17 cellular contexts compared by ENCODE assay signal in the genomic region with DNA sequence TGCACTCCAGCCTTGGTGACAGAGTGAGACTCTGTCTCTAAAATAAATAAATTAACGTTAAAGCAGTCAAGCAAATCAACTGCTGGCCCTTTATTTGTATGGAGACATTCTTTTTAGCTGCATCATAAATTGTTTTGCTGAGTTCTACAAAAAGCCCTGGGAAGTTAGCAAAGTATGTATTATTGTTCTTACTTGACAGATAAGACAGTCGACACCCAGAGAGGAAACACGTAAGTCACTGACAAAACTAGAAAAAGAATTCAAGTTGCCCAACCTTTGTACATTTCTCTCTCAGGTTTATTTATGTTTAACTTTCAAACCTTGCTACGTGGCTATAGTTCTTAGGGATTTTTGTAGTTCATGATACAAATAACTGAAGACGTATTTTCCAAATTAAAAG. TPM values are rescaled to one million over a fixed set of nuclear protein-coding genes. Genes with fewer than 3 reads are reported as not detected.
DNase-seq lines count a peak whose midpoint lies in the region; ATAC-seq and TF ChIP-seq lines count a peak whose summit lies in the region.
"Had no signal": no experiment of that assay in that cellular context is flagged by ENCODE, and none has a peak within 500 bp of the region (broad histone marks: within the 10 kb centered on the region; RNA-seq: fewer than 3 reads in every experiment).

No MANE protein-coding gene starts in this region.

- no peak overlapping the region for H3K4me3 Mint-ChIP-seq in activated T-cell treated with anti-CD3 and anti-CD28 coated beads, Interleukin-2, amount 50 U/mL, for 4 hours
- H3K4me3 Mint-ChIP-seq: activated CD4-positive, alpha-beta memory T cell treated with anti-CD3 and anti-CD28 coated beads, Interleukin-2, amount 10 ng/mL, durations not matched to agents 7 days and 5 days; activated T-helper 1 cell treated with anti-CD3 and anti-CD28 coated beads, Interleukin-12 subunit alpha, Interleukin-12 subunit beta, Interleukin-2, Interleukin-4 antibody, amounts not matched to agents 30 ng/mL and 10 ng/mL and 1 ng/mL, durations not matched to agents 14 hours and 24 hours and 36 hours; CD8-positive, alpha-beta T cell; immature natural killer cell had no signal

- TF ChIP-seq CTCF in IMR-90 (conservative IDR thresholded peaks at IDR 0.05; ENCODE audit: low read depth, low read length) (no peak), choroid plexus epithelial cell (conservative IDR thresholded peaks at IDR 0.05; ENCODE audit: low read depth, low read length) (no peak), kidney epithelial cell (IDR thresholded peaks at IDR 0.05; ENCODE audit: insufficient read depth, low read length, poor library complexity, severe bottlenecking) (no peak), thyroid gland (IDR thresholded peaks at IDR 0.05) (no peak), uterus (IDR thresholded peaks at IDR 0.05) (no peak)

- no peak overlapping the region for H2AK5ac ChIP-seq in IMR-90 (ENCODE audit: low read depth, low read length)

- no peak overlapping the region for H3K18ac ChIP-seq in IMR-90 (ENCODE audit: low read depth, low read length)

- H4K91ac ChIP-seq in IMR-90 (ENCODE audit: insufficient read depth, low read depth, low read length): no peak overlapping the region

- no peak overlapping the region for H3K14ac ChIP-seq in IMR-90 (replicated peaks; ENCODE audit: low read depth, low read length)

- dilution Hi-C loops in IMR-90 (cut with HindIII; ENCODE audit: low sequenced_read_pairs, unreplicated experiment): no loop called here

- H3K27me3 ChIP-seq in IMR-90 (ENCODE audit: control insufficient read depth, insufficient read depth, low read length) (no peaks in the 10 kb centered on the region), kidney epithelial cell (ENCODE audit: control insufficient read depth, insufficient read depth, low read length) (no peaks in the 10 kb centered on the region), thyroid gland (no peaks in the 10 kb centered on the region), uterus (no peaks in the 10 kb centered on the region)

- no peak overlapping the region for H3K9ac ChIP-seq in IMR-90 (ENCODE audit: low read depth, low read length)

- no CpG with 5 or more reads among the region's 5 CpGs for WGBS in IMR-90 (ENCODE audit: extremely low coverage in 2 of 2, insufficient read length in 1 of 2), 2 experiments
- 55 to 61% methylated on average over 5 of the region's 5 CpGs for WGBS in thyroid gland, 2 donors

- H2BK5ac ChIP-seq in IMR-90 (ENCODE audit: low read depth, low read length, poor library complexity, severe bottlenecking): peak overlapping the region; percentile 41

- H3K9me3 ChIP-seq in IMR-90 (ENCODE audit: control insufficient read depth, insufficient read depth, low read length) (no peaks in the 10 kb centered on the region), thyroid gland (no peaks in the 10 kb centered on the region), uterus (no peaks in the 10 kb centered on the region)

- intact Hi-C loops in IMR-90 (cut with micrococcal nuclease): no loop called here
- intact Hi-C loops in thyroid gland (cut with DNase I): no loop called here
- intact Hi-C loops in uterus (cut with DNase I; ENCODE audit: low total_unique reads): no loop called here

- H3K36me3 Mint-ChIP-seq in activated T-cell treated with anti-CD3 and anti-CD28 coated beads, Interleukin-2, amount 50 U/mL, for 4 hours (ENCODE audit: insufficient read depth): peaks cover 2% of the 10 kb centered on the region
- H3K36me3 Mint-ChIP-seq: CD8-positive, alpha-beta T cell; immature natural killer cell had no signal

- H3K79me1 ChIP-seq in IMR-90 (ENCODE audit: low read depth in 1 of 2, low read length in 2 of 2): no peaks in the 10 kb centered on the region

- no peak for TF ChIP-seq RAD21 in IMR-90 (IDR thresholded peaks at IDR 0.05; ENCODE audit: low read length)

- CTCF ChIA-PET in IMR-90 (lab: Yijun Ruan, JAX): no interaction called here

- no peak overlapping the region for H2BK15ac ChIP-seq in IMR-90 (ENCODE audit: low read depth, low read length)

- no peak overlapping the region for H2BK120ac ChIP-seq in IMR-90 (ENCODE audit: low read depth, low read length)

- POLR2A ChIA-PET in IMR-90 (lab: Charles Lee; ENCODE audit: unreplicated experiment): no interaction called here

- H3K36me3 ChIP-seq in IMR-90 (ENCODE audit: control insufficient read depth, insufficient read depth, low read length) (no peaks in the 10 kb centered on the region), kidney epithelial cell (ENCODE audit: control insufficient read depth, insufficient read depth, low read length) (no peaks in the 10 kb centered on the region), thyroid gland (no peaks in the 10 kb centered on the region), uterus (no peaks in the 10 kb centered on the region)

- H3K4me3 ChIP-seq in IMR-90 (ENCODE audit: insufficient read depth, low read depth, low read length) (no peak overlapping the region), choroid plexus epithelial cell (ENCODE audit: low read depth, low read length) (no peak overlapping the region), kidney epithelial cell (ENCODE audit: low read depth, low read length) (no peak overlapping the region), thyroid gland (replicated peaks in 1 of 3) (no peak overlapping the region), uterus (no peak overlapping the region)
- H3K4me3 ChIP-seq: K562, PC-9 had no signal

- H4K20me1 ChIP-seq in IMR-90 (ENCODE audit: insufficient read depth, low read length): no peaks in the 10 kb centered on the region

- H4K5ac ChIP-seq in IMR-90 (ENCODE audit: low read depth, low read length): no peak overlapping the region

- no peak overlapping the region for H3K23ac ChIP-seq in IMR-90 (ENCODE audit: low read depth, low read length)

- H3K4me2 ChIP-seq in IMR-90 (ENCODE audit: low read depth, low read length): no peak overlapping the region
- H3K4me2 ChIP-seq: PC-9 had no signal

- peaks cover 2% of the 10 kb centered on the region for H3K4me1 Mint-ChIP-seq in activated T-cell treated with anti-CD3 and anti-CD28 coated beads, Interleukin-2, amount 50 U/mL, for 4 hours (ENCODE audit: low read depth)

- DNase-seq in IMR-90 (peak; percentile 87), choroid plexus epithelial cell (ENCODE audit: low read depth) (peak; percentile 99), kidney epithelial cell (ENCODE audit: low read depth) (peak; percentile 63), thyroid gland (no peak), uterus (no peak), NAMALWA (ENCODE audit: low spot score) (no peak)
- DNase-seq in activated T-cell treated with anti-CD3 and anti-CD28 coated beads, Interleukin-2, amount 50 U/mL, for 4 hours: no peak
- DNase-seq: activated CD4-positive, alpha-beta memory T cell treated with anti-CD3 and anti-CD28 coated beads, Interleukin-2, amount 10 ng/mL, durations not matched to agents 7 days and 5 days; CD8-positive, alpha-beta T cell; immature natural killer cell; NCI-H1105 treated with DMSO at 0.1 percent for 48 hours; nucleus accumbens; stimulated activated CD4-positive, alpha-beta T cell treated with anti-CD3 and anti-CD28 coated beads, Interleukin-12 subunit alpha, Interleukin-12 subunit beta, amount 100 ng/mL, for 4 hours had no signal

- H3K4me1 ChIP-seq in IMR-90 (ENCODE audit: control insufficient read depth, insufficient read depth, low read length) (peaks cover 3% of the 10 kb centered on the region; the same call in 1 of the 2 replicates), thyroid gland (peaks cover 0 to 38% of the 10 kb centered on the region in 2 donors), uterus (no peaks in the 10 kb centered on the region)

- H4K8ac ChIP-seq in IMR-90 (ENCODE audit: low read depth in 2 of 2, low read length in 2 of 2): no peak overlapping the region

- H2BK20ac ChIP-seq in IMR-90 (ENCODE audit: low read depth, low read length): no peak overlapping the region

- H3K9me1 ChIP-seq in IMR-90 (ENCODE audit: insufficient read depth, low read length): peaks cover 3% of the 10 kb centered on the region

- ATAC-seq in IMR-90 (ENCODE audit: low read depth): peak; percentile 78
- ATAC-seq in activated T-cell treated with anti-CD3 and anti-CD28 coated beads, Interleukin-2, amount 50 U/mL, for 4 hours: no peak
- ATAC-seq in HG03460 (IDR thresholded peaks at IDR 0.05; ENCODE audit: unreplicated experiment): no peak
- ATAC-seq: CD8-positive, alpha-beta T cell; K562 had no signal

- no peaks in the 10 kb centered on the region for H3K9me3 Mint-ChIP-seq in activated T-cell treated with anti-CD3 and anti-CD28 coated beads, Interleukin-2, amount 50 U/mL, for 4 hours
- H3K9me3 Mint-ChIP-seq: activated T-helper 1 cell treated with anti-CD3 and anti-CD28 coated beads, Interleukin-12 subunit alpha, Interleukin-12 subunit beta, Interleukin-2, Interleukin-4 antibody, amounts not matched to agents 30 ng/mL and 10 ng/mL and 1 ng/mL, durations not matched to agents 14 hours and 24 hours and 36 hours had no signal

- no TSS peak for BruUV-seq in IMR-90 (replicated peaks; lab: Mats Ljungman, UMichigan)

- H3K27me3 Mint-ChIP-seq in activated T-cell treated with anti-CD3 and anti-CD28 coated beads, Interleukin-2, amount 50 U/mL, for 4 hours (ENCODE audit: low read depth): no peaks in the 10 kb centered on the region
- H3K27me3 Mint-ChIP-seq: activated CD4-positive, alpha-beta memory T cell treated with anti-CD3 and anti-CD28 coated beads, Interleukin-2, amount 10 ng/mL, durations not matched to agents 7 days and 5 days had no signal

- H2AK9ac ChIP-seq in IMR-90 (replicated peaks; ENCODE audit: low read depth, low read length, poor library complexity): no peak overlapping the region

- in situ Hi-C loops in IMR-90 (cut with MboI; ENCODE audit: low sequenced_read_pairs): no loop called here

- no peak overlapping the region for H3K56ac ChIP-seq in IMR-90 (ENCODE audit: extremely low read depth, insufficient read depth, low read length)

- no peak for TF ChIP-seq POLR2A in IMR-90 (IDR thresholded peaks at IDR 0.05; ENCODE audit: low read depth, low read length)
- TF ChIP-seq POLR2A in thyroid gland (IDR thresholded peaks at IDR 0.05): no peak
- no peak for TF ChIP-seq POLR2A in uterus (IDR thresholded peaks at IDR 0.05)

- H3K4ac ChIP-seq in IMR-90 (ENCODE audit: low read depth, low read length): no peak overlapping the region

- H3K27ac ChIP-seq in IMR-90 (ENCODE audit: insufficient read depth, low read length) (no peak overlapping the region), thyroid gland (peak overlapping the region in 2 of 3 donors; percentile 50 to 57), uterus (no peak overlapping the region)
- H3K27ac ChIP-seq: PC-9 had no signal

- no peak overlapping the region for H2AFZ ChIP-seq in IMR-90 (replicated peaks; ENCODE audit: low read length, poor library complexity)
- H2AFZ ChIP-seq: PC-9 had no signal

RNA-seq across cellular contexts. Expression of a gene that starts 40.4 kb away (rescaled TPM):
- total RNA-seq in IMR-90 (2012; rRNA removed): 21.3 and 22.2 TPM in 2 replicates
- 10.4 and 11.1 TPM in 2 replicates for polyA plus RNA-seq in IMR-90 (2012; rRNA removed)
- polyA plus RNA-seq in IMR-90 (2012; cell fraction: cytosol; rRNA removed): 4.7 and 7.4 TPM in 2 replicates
- polyA plus RNA-seq in IMR-90 (2012; cell fraction: nucleus; rRNA removed; ENCODE audit: low replicate concordance): 3.5 and 7.0 TPM in 2 replicates
- total RNA-seq in kidney epithelial cell: 8.4 and 9.0 TPM in 2 replicates
- total RNA-seq in thyroid gland: 10 to 100 TPM in 3 of 4 donors, 1 to 10 TPM in 1; 9.5 to 17.2 (median 14.9) TPM
- 10 to 100 TPM in 1 of 4 donors, 1 to 10 TPM in 2, under 1 TPM in 1; 0.51 to 14.9 (median 6.5) TPM for total RNA-seq in uterus
- total RNA-seq in activated T-cell treated with anti-CD3 and anti-CD28 coated beads, Interleukin-2, amount 50 U/mL, for 4 hours: 10 to 100 TPM in 1 of 3 donors, 1 to 10 TPM in 2; 8.2 to 10.4 (median 9.3) TPM

Comparison
In these comparisons a context has a peak if more than half of its experiments do, and no peak if none do; other contexts are left out.
1. DNase-seq: peak in IMR-90 (single experiment), choroid plexus epithelial cell (single experiment) and kidney epithelial cell (single experiment); none in thyroid gland (0 of 2), uterus (0 of 2), activated T-cell treated with anti-CD3 and anti-CD28 coated beads, Interleukin-2, amount 50 U/mL, for 4 hours (single experiment) and NAMALWA (single experiment).
2. H3K27ac ChIP-seq: peak in thyroid gland (2 of 3); none in IMR-90 (single experiment) and uterus (0 of 2).